ENCODE assay signal across 1 cellular context in the genomic region with DNA sequence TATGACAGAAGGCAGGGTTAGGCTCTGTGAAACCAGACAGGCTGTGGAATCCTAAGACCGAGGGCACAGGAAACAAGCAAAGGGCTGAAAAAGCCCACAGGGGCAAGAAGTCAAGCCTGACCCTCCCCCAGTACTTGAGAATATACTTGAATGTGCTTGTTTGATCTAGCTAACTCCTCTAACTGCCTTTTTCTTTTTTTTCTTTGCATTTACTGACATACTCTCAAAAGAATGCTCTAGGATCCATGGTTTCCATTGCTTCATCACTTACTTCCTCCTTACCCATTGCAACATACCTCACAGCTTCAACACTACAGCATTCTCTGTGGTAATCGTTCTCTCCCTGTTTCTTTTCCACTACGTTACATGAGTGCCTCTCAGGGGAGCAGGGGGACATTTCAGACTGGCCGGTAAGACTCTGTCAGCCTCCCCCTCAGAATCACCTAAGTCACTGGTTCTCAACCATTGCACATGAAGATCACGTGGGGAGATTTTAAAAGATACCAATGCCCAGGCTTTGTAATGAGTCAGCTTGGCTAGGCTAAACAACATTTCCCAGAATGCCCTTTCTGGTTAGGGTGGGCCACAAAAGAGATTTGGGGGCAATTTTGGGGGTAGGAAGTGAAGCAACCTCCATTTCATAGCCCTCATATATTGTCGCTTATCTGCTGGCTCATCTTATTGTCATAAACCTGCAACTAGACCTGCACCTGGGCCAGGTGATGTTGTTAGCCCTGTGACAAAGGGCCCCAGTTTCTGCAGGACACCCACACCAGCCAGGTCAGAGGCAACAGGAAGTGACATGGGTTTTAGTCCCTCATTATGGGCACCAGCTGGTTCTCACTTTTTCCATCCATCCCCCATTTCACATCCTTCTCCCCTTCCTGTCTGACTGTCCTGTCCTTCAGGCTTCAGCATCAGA.
A peak's percentile ranks its signal among the peaks of the same experiment; 100 is the strongest.
TF ChIP-seq lines count a peak whose summit lies in the region.

No MANE protein-coding gene starts in this region.

TF ChIP-seq in GM12878, 131 proteins besides CTCF, POLR2A, EP300 and RAD21 (continued from another document and continues in another):
- TF ChIP-seq SIX5 (IDR thresholded peaks at IDR 0.05; ENCODE audit: low read depth, low read length, severe bottlenecking) (no peak), YBX1 (IDR thresholded peaks at IDR 0.05) (no peak), RFX5 (IDR thresholded peaks at IDR 0.05; ENCODE audit: low read depth, low read length) (no peak), FOS (IDR thresholded peaks at IDR 0.05; ENCODE audit: borderline replicate concordance, extremely low read depth, insufficient read length) (no peak), CREM (IDR thresholded peaks at IDR 0.05; ENCODE audit: low read depth) (peak; percentile 59; the same call in 1 of the 2 replicates), JUNB (IDR thresholded peaks at IDR 0.05) (no peak), MEF2B (IDR thresholded peaks at IDR 0.05; ENCODE audit: partially characterized antibody, poor library complexity, severe bottlenecking) (peak; percentile 73), ZNF274 (IDR thresholded peaks at IDR 0.05; ENCODE audit: insufficient read depth, insufficient read length) (no peak), NFIC (IDR thresholded peaks at IDR 0.05; ENCODE audit: low read depth, low read length) (peak; percentile 16; the same call in 1 of the 2 replicates), MTA3 (IDR thresholded peaks at IDR 0.05; ENCODE audit: borderline replicate concordance, low read length) (no peak), SREBF1 (IDR thresholded peaks at IDR 0.05; ENCODE audit: low read length) (no peak), SMC3 (IDR thresholded peaks at IDR 0.05; ENCODE audit: borderline replicate concordance, low read length) (no peak), CBX3 (IDR thresholded peaks at IDR 0.05; ENCODE audit: borderline replicate concordance, low read depth) (no peak), SRF (IDR thresholded peaks at IDR 0.05; ENCODE audit: low read depth in 2 of 2, low read length in 2 of 2) (no peak), TCF3 (IDR thresholded peaks at IDR 0.05; ENCODE audit: borderline replicate concordance, insufficient read depth, low read depth, low read length) (no peak), CREB1 (IDR thresholded peaks at IDR 0.05; ENCODE audit: low read depth) (peak; percentile 76)
- TF ChIP-seq, protein P1, sequence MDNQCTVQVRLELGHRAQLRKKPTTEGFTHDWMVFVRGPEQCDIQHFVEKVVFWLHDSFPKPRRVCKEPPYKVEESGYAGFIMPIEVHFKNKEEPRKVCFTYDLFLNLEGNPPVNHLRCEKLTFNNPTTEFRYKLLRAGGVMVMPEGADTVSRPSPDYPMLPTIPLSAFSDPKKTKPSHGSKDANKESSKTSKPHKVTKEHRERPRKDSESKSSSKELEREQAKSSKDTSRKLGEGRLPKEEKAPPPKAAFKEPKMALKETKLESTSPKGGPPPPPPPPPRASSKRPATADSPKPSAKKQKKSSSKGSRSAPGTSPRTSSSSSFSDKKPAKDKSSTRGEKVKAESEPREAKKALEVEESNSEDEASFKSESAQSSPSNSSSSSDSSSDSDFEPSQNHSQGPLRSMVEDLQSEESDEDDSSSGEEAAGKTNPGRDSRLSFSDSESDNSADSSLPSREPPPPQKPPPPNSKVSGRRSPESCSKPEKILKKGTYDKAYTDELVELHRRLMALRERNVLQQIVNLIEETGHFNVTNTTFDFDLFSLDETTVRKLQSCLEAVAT (IDR thresholded peaks at IDR 0.05), result peak; percentile 21; the same call in 1 of the 2 replicates
- TF ChIP-seq, protein P2, sequence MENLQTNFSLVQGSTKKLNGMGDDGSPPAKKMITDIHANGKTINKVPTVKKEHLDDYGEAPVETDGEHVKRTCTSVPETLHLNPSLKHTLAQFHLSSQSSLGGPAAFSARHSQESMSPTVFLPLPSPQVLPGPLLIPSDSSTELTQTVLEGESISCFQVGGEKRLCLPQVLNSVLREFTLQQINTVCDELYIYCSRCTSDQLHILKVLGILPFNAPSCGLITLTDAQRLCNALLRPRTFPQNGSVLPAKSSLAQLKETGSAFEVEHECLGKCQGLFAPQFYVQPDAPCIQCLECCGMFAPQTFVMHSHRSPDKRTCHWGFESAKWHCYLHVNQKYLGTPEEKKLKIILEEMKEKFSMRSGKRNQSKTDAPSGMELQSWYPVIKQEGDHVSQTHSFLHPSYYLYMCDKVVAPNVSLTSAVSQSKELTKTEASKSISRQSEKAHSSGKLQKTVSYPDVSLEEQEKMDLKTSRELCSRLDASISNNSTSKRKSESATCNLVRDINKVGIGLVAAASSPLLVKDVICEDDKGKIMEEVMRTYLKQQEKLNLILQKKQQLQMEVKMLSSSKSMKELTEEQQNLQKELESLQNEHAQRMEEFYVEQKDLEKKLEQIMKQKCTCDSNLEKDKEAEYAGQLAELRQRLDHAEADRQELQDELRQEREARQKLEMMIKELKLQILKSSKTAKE (IDR thresholded peaks at IDR 0.05; ENCODE audit: low read depth, poor library complexity, severe bottlenecking), result no peak
- TF ChIP-seq, protein P3, sequence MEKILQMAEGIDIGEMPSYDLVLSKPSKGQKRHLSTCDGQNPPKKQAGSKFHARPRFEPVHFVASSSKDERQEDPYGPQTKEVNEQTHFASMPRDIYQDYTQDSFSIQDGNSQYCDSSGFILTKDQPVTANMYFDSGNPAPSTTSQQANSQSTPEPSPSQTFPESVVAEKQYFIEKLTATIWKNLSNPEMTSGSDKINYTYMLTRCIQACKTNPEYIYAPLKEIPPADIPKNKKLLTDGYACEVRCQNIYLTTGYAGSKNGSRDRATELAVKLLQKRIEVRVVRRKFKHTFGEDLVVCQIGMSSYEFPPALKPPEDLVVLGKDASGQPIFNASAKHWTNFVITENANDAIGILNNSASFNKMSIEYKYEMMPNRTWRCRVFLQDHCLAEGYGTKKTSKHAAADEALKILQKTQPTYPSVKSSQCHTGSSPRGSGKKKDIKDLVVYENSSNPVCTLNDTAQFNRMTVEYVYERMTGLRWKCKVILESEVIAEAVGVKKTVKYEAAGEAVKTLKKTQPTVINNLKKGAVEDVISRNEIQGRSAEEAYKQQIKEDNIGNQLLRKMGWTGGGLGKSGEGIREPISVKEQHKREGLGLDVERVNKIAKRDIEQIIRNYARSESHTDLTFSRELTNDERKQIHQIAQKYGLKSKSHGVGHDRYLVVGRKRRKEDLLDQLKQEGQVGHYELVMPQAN (conservative IDR thresholded peaks at IDR 0.05), result no peak
- TF ChIP-seq, protein P4, sequence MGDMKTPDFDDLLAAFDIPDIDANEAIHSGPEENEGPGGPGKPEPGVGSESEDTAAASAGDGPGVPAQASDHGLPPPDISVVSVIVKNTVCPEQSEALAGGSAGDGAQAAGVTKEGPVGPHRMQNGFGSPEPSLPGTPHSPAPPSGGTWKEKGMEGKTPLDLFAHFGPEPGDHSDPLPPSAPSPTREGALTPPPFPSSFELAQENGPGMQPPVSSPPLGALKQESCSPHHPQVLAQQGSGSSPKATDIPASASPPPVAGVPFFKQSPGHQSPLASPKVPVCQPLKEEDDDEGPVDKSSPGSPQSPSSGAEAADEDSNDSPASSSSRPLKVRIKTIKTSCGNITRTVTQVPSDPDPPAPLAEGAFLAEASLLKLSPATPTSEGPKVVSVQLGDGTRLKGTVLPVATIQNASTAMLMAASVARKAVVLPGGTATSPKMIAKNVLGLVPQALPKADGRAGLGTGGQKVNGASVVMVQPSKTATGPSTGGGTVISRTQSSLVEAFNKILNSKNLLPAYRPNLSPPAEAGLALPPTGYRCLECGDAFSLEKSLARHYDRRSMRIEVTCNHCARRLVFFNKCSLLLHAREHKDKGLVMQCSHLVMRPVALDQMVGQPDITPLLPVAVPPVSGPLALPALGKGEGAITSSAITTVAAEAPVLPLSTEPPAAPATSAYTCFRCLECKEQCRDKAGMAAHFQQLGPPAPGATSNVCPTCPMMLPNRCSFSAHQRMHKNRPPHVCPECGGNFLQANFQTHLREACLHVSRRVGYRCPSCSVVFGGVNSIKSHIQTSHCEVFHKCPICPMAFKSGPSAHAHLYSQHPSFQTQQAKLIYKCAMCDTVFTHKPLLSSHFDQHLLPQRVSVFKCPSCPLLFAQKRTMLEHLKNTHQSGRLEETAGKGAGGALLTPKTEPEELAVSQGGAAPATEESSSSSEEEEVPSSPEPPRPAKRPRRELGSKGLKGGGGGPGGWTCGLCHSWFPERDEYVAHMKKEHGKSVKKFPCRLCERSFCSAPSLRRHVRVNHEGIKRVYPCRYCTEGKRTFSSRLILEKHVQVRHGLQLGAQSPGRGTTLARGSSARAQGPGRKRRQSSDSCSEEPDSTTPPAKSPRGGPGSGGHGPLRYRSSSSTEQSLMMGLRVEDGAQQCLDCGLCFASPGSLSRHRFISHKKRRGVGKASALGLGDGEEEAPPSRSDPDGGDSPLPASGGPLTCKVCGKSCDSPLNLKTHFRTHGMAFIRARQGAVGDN (IDR thresholded peaks at IDR 0.05), result peak; percentile 59; the same call in 1 of the 2 replicates
- TF ChIP-seq, protein P5, sequence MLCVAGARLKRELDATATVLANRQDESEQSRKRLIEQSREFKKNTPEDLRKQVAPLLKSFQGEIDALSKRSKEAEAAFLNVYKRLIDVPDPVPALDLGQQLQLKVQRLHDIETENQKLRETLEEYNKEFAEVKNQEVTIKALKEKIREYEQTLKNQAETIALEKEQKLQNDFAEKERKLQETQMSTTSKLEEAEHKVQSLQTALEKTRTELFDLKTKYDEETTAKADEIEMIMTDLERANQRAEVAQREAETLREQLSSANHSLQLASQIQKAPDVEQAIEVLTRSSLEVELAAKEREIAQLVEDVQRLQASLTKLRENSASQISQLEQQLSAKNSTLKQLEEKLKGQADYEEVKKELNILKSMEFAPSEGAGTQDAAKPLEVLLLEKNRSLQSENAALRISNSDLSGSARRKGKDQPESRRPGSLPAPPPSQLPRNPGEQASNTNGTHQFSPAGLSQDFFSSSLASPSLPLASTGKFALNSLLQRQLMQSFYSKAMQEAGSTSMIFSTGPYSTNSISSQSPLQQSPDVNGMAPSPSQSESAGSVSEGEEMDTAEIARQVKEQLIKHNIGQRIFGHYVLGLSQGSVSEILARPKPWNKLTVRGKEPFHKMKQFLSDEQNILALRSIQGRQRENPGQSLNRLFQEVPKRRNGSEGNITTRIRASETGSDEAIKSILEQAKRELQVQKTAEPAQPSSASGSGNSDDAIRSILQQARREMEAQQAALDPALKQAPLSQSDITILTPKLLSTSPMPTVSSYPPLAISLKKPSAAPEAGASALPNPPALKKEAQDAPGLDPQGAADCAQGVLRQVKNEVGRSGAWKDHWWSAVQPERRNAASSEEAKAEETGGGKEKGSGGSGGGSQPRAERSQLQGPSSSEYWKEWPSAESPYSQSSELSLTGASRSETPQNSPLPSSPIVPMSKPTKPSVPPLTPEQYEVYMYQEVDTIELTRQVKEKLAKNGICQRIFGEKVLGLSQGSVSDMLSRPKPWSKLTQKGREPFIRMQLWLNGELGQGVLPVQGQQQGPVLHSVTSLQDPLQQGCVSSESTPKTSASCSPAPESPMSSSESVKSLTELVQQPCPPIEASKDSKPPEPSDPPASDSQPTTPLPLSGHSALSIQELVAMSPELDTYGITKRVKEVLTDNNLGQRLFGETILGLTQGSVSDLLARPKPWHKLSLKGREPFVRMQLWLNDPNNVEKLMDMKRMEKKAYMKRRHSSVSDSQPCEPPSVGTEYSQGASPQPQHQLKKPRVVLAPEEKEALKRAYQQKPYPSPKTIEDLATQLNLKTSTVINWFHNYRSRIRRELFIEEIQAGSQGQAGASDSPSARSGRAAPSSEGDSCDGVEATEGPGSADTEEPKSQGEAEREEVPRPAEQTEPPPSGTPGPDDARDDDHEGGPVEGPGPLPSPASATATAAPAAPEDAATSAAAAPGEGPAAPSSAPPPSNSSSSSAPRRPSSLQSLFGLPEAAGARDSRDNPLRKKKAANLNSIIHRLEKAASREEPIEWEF (IDR thresholded peaks at IDR 0.05; ENCODE audit: insufficient replicate concordance, low read depth, low read length), result peak; percentile 22
- TF ChIP-seq, protein P6, sequence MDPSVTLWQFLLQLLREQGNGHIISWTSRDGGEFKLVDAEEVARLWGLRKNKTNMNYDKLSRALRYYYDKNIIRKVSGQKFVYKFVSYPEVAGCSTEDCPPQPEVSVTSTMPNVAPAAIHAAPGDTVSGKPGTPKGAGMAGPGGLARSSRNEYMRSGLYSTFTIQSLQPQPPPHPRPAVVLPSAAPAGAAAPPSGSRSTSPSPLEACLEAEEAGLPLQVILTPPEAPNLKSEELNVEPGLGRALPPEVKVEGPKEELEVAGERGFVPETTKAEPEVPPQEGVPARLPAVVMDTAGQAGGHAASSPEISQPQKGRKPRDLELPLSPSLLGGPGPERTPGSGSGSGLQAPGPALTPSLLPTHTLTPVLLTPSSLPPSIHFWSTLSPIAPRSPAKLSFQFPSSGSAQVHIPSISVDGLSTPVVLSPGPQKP (IDR thresholded peaks at IDR 0.05; ENCODE audit: low read depth, low read length), result no peak
- TF ChIP-seq, protein P7, sequence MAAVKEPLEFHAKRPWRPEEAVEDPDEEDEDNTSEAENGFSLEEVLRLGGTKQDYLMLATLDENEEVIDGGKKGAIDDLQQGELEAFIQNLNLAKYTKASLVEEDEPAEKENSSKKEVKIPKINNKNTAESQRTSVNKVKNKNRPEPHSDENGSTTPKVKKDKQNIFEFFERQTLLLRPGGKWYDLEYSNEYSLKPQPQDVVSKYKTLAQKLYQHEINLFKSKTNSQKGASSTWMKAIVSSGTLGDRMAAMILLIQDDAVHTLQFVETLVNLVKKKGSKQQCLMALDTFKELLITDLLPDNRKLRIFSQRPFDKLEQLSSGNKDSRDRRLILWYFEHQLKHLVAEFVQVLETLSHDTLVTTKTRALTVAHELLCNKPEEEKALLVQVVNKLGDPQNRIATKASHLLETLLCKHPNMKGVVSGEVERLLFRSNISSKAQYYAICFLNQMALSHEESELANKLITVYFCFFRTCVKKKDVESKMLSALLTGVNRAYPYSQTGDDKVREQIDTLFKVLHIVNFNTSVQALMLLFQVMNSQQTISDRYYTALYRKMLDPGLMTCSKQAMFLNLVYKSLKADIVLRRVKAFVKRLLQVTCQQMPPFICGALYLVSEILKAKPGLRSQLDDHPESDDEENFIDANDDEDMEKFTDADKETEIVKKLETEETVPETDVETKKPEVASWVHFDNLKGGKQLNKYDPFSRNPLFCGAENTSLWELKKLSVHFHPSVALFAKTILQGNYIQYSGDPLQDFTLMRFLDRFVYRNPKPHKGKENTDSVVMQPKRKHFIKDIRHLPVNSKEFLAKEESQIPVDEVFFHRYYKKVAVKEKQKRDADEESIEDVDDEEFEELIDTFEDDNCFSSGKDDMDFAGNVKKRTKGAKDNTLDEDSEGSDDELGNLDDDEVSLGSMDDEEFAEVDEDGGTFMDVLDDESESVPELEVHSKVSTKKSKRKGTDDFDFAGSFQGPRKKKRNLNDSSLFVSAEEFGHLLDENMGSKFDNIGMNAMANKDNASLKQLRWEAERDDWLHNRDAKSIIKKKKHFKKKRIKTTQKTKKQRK (IDR thresholded peaks at IDR 0.05; ENCODE audit: low read depth, low read length), result no peak
- TF ChIP-seq, protein P8, sequence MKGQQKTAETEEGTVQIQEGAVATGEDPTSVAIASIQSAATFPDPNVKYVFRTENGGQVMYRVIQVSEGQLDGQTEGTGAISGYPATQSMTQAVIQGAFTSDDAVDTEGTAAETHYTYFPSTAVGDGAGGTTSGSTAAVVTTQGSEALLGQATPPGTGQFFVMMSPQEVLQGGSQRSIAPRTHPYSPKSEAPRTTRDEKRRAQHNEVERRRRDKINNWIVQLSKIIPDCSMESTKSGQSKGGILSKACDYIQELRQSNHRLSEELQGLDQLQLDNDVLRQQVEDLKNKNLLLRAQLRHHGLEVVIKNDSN (IDR thresholded peaks at IDR 0.05; ENCODE audit: borderline replicate concordance, extremely low read length, insufficient read depth, low read depth, low read length), result peak; percentile 24
